2 cellular contexts compared by ENCODE assay signal in genomic region chr11:85784907-85785306, GRCh38.
TF ChIP-seq lines count a peak whose summit lies in the region.

No MANE protein-coding gene starts in this region.

TF ChIP-seq in SK-N-SH treated with all-trans-retinoic acid at 6 μM for 48 hours, 23 proteins besides CTCF, POLR2A, EP300 and RAD21 (continued from another document):
- TF ChIP-seq CSRNP3 (CRISPR knock-in tag; IDR thresholded peaks at IDR 0.05), result no peak
- TF ChIP-seq CREB5 (CRISPR knock-in tag; IDR thresholded peaks at IDR 0.05; ENCODE audit: low read depth), result no peak
- no peak for TF ChIP-seq TOX (CRISPR knock-in tag; IDR thresholded peaks at IDR 0.05; ENCODE audit: borderline replicate concordance)
- no peak for TF ChIP-seq TCF4 (CRISPR knock-in tag; IDR thresholded peaks at IDR 0.05; ENCODE audit: borderline replicate concordance)
- no peak for TF ChIP-seq GLIS3 (CRISPR knock-in tag; IDR thresholded peaks at IDR 0.05)
- no peak for TF ChIP-seq ZNF8 (CRISPR knock-in tag; IDR thresholded peaks at IDR 0.05)
- TF ChIP-seq RARB (CRISPR knock-in tag; IDR thresholded peaks at IDR 0.05), result no peak
- TF ChIP-seq ZNF565 (CRISPR knock-in tag; conservative IDR thresholded peaks at IDR 0.05; ENCODE audit: low read depth), result no peak
- no peak for TF ChIP-seq ZNF70 (CRISPR knock-in tag; IDR thresholded peaks at IDR 0.05)
- no peak for TF ChIP-seq ZFP3 (CRISPR knock-in tag; IDR thresholded peaks at IDR 0.05)
- TF ChIP-seq ESRRG (CRISPR knock-in tag; IDR thresholded peaks at IDR 0.05), result no peak
- TF ChIP-seq ZFP30 (CRISPR knock-in tag; IDR thresholded peaks at IDR 0.05), result no peak
- TF ChIP-seq BACH2 (CRISPR knock-in tag; IDR thresholded peaks at IDR 0.05; ENCODE audit: borderline replicate concordance), result no peak

TF ChIP-seq in SK-N-SH, 30 proteins besides CTCF, POLR2A, EP300 and RAD21 (continued from another document):
- TF ChIP-seq RXRA (IDR thresholded peaks at IDR 0.05; ENCODE audit: borderline replicate concordance, low read depth), result no peak
- TF ChIP-seq PBX3 (IDR thresholded peaks at IDR 0.05), result no peak
- TF ChIP-seq TEAD4 (IDR thresholded peaks at IDR 0.05; ENCODE audit: borderline replicate concordance, insufficient read depth), result no peak
- no peak for TF ChIP-seq FOXJ3 (CRISPR knock-in tag; IDR thresholded peaks at IDR 0.05)
- TF ChIP-seq USF1 (IDR thresholded peaks at IDR 0.05; ENCODE audit: borderline replicate concordance, low read depth), result no peak
- TF ChIP-seq MXI1 (IDR thresholded peaks at IDR 0.05; ENCODE audit: low read depth, low read length), result no peak
TF ChIP-seq in SK-N-SH: peak in this region for 0.
